Comparison of ENCODE assay signal across 17 cellular contexts in genomic region chr3:40152482-40153133, GRCh38.
DNase-seq lines count a peak whose midpoint lies in the region.
"Had no signal": no experiment of that assay in that cellular context is flagged by ENCODE, and none has a peak within 500 bp of the region (broad histone marks: within the 10 kb centered on the region; RNA-seq: fewer than 3 reads in every experiment).

No MANE protein-coding gene starts in this region.

- peak; percentile 12 for DNase-seq in NCI-H1105 (lab: John Stamatoyannopoulos, UW)
- peak; percentile 29 to 79 for DNase-seq in NCI-H2081 (lab: John Stamatoyannopoulos, UW)
- DNase-seq in OCI-M1 (lab: John Stamatoyannopoulos, UW), result peak; percentile 3
- peak; percentile 22 for DNase-seq in myocyte (ENCODE audit: low read depth)
- DNase-seq in DMS114 treated with DMSO at 0.1 percent for 48 hours (lab: John Stamatoyannopoulos, UW; ENCODE audit: unreplicated experiment), result no peak
- DNase-seq in nucleus accumbens (lab: John Stamatoyannopoulos, UW), result no peak
- DNase-seq in activated naive CD4-positive, alpha-beta T cell (lab: John Stamatoyannopoulos, UW), result no peak
- DNase-seq: activated CD4-positive, CD25-positive, alpha-beta regulatory T cell treated with anti-CD3 and anti-CD28 coated beads, Interleukin-2, amount 50 U/mL, for 72 hours; activated naive CD8-positive, alpha-beta T cell treated with anti-CD3 and anti-CD28 coated beads, Interleukin-2, amount 50 U/mL, for 24 hours; AML-193; brain microvascular endothelial cell; foreskin melanocyte; Kasumi-1; left cardiac atrium; NCI-H2227 treated with DMSO at 0.1 percent for 48 hours; SIG-M5; T-helper 17 cell had no signal

Comparison
In these comparisons a context has a peak if more than half of its experiments do, and no peak if none do; other contexts are left out.
1. DNase-seq: peak in NCI-H1105 (single experiment), NCI-H2081 (2 of 2), OCI-M1 (single experiment) and myocyte (single experiment); none in DMS114 treated with DMSO at 0.1 percent for 48 hours (single experiment), nucleus accumbens (0 of 56) and activated naive CD4-positive, alpha-beta T cell (0 of 4).